ENCODE assay signal across 25 cellular contexts in the genomic region with DNA sequence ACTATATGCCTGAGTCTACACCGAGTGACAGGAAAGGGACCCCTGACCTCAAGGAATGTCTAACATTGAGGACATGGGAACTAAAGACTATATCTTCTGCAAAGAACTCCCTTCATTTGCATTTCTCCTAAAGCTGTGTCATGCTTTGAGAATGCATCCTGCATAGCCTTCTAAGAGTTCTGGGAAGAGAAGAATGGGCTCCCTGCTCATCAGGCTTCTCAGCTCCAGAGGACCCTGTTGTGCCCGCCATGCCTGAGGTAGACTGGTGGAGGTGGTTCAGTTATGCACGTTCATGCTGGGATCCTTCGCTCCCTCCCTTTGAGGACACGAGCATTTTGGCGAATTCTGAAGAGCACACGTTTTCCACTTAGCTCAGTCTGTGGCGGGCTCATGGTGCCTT.
"Had no signal": no experiment of that assay in that cellular context is flagged by ENCODE, and none has a peak within 500 bp of the region (broad histone marks: within the 10 kb centered on the region; RNA-seq: fewer than 3 reads in every experiment).

No MANE protein-coding gene starts in this region.

- H3K4me3 Mint-ChIP-seq: dendritic cell treated with granulocyte-macrophage colony-stimulating factor and Interleukin-4, amounts not matched to agents 40 ng/mL and 50 ng/mL, for 4 days; natural killer cell; neural crest cell; stimulated activated effector memory CD8-positive, alpha-beta T cell treated with anti-CD3 and anti-CD28 coated beads, Interleukin-12 subunit alpha, Interleukin-12 subunit beta, amount 100 ng/mL, for 72 hours had no signal

- H3K27ac Mint-ChIP-seq: dendritic cell treated with granulocyte-macrophage colony-stimulating factor and Interleukin-4, amounts not matched to agents 40 ng/mL and 50 ng/mL, for 4 days; natural killer cell; progenitor cell of endocrine pancreas; stimulated activated effector memory CD8-positive, alpha-beta T cell treated with anti-CD3 and anti-CD28 coated beads, Interleukin-12 subunit alpha, Interleukin-12 subunit beta, amount 100 ng/mL, for 72 hours had no signal

- H3K9me3 ChIP-seq: esophagus muscularis mucosa, gastroesophageal sphincter, heart right ventricle, lower lobe of right lung, neutrophil, right lobe of liver, stomach, thyroid gland, vagina had no signal

- H3K4me3 ChIP-seq: esophagus muscularis mucosa, gastroesophageal sphincter, heart right ventricle, lower lobe of right lung, right lobe of liver, smooth muscle cell, stomach, thyroid gland, vagina had no signal

- ATAC-seq: foreskin keratinocyte; gastroesophageal sphincter; heart right ventricle; left ventricle myocardium superior; lower lobe of right lung; natural killer cell; right lobe of liver; stimulated activated effector memory CD8-positive, alpha-beta T cell treated with anti-CD3 and anti-CD28 coated beads, Interleukin-12 subunit alpha, Interleukin-12 subunit beta, amount 100 ng/mL, for 72 hours had no signal

- H3K27me3 ChIP-seq: right lobe of liver, thyroid gland, vagina had no signal

- H3K27ac ChIP-seq: esophagus muscularis mucosa, foreskin keratinocyte, gastroesophageal sphincter, heart right ventricle, lower lobe of right lung, neutrophil, parathyroid adenoma, right lobe of liver, stomach, thyroid gland, vagina had no signal

- H3K4me1 ChIP-seq: esophagus muscularis mucosa, foreskin keratinocyte, gastroesophageal sphincter, heart right ventricle, lower lobe of right lung, parathyroid adenoma, right lobe of liver, stomach, thyroid gland, vagina had no signal

- H3K36me3 ChIP-seq: esophagus muscularis mucosa, gastroesophageal sphincter, heart right ventricle, lower lobe of right lung, neutrophil, right lobe of liver, stomach, thyroid gland, vagina had no signal

- H3K36me3 Mint-ChIP-seq: natural killer cell; stimulated activated effector memory CD8-positive, alpha-beta T cell treated with anti-CD3 and anti-CD28 coated beads, Interleukin-12 subunit alpha, Interleukin-12 subunit beta, amount 100 ng/mL, for 72 hours had no signal

- H3K9me3 Mint-ChIP-seq: dendritic cell treated with granulocyte-macrophage colony-stimulating factor and Interleukin-4, amounts not matched to agents 40 ng/mL and 50 ng/mL, for 4 days; natural killer cell; neural crest cell; stimulated activated effector memory CD8-positive, alpha-beta T cell treated with anti-CD3 and anti-CD28 coated beads, Interleukin-12 subunit alpha, Interleukin-12 subunit beta, amount 100 ng/mL, for 72 hours had no signal

- DNase-seq: effector CD8-positive, alpha-beta T cell; foreskin keratinocyte; glutamatergic neuron; heart right ventricle; hippocampal formation; kidney glomerular epithelial cell; left ventricle myocardium superior; lower lobe of right lung; natural killer cell; right lobe of liver; stimulated activated CD4-positive, alpha-beta T cell treated with anti-CD3 and anti-CD28 coated beads, Interleukin-2, amount 100 ng/mL, for 24 hours; stimulated activated CD4-positive, alpha-beta T cell treated with anti-CD3 and anti-CD28 coated beads, Interleukin-4, amount 100 ng/mL, for 24 hours; stimulated activated naive CD4-positive, alpha-beta T cell treated with Interleukin-2 at 50 U/mL for 16 hours; stomach; thyroid gland had no signal

- H3K4me1 Mint-ChIP-seq: neural crest cell; stimulated activated effector memory CD8-positive, alpha-beta T cell treated with anti-CD3 and anti-CD28 coated beads, Interleukin-12 subunit alpha, Interleukin-12 subunit beta, amount 100 ng/mL, for 72 hours had no signal
